In genomic region chr17:81537856-81538555, GRCh38 we compare ENCODE assay signal across 13 cellular contexts. TPM values are rescaled to one million over a fixed set of nuclear protein-coding genes. Genes with fewer than 3 reads are reported as not detected.
DNase-seq lines count a peak whose midpoint lies in the region; ATAC-seq and TF ChIP-seq lines count a peak whose summit lies in the region.
"Had no signal": no experiment of that assay in that cellular context is flagged by ENCODE, and none has a peak within 500 bp of the region (broad histone marks: within the 10 kb centered on the region; RNA-seq: fewer than 3 reads in every experiment).

No MANE protein-coding gene starts in this region.

- H3K27ac Mint-ChIP-seq in GM23338: no peak overlapping the region
- H3K27ac Mint-ChIP-seq: HFFc6 had no signal

- H3K79me2 ChIP-seq in GM23338 (replicated peaks; ENCODE audit: insufficient read depth): no peaks in the 10 kb centered on the region

- peaks cover 19% of the 10 kb centered on the region for H3K27me3 ChIP-seq in GM23338 (ENCODE audit: insufficient read depth)
- H3K27me3 ChIP-seq in SJCRH30: no peaks in the 10 kb centered on the region
- peaks cover 27 to 35% (median 28%) of the 10 kb centered on the region in 3 donors for H3K27me3 ChIP-seq in gastrocnemius medialis

- H3K27me3 Mint-ChIP-seq in GM23338 (ENCODE audit: insufficient read depth, low read depth, poor library complexity): peaks cover 27% of the 10 kb centered on the region

- no peaks in the 10 kb centered on the region for H3F3A ChIP-seq in GM23338 (replicated peaks; ENCODE audit: low read depth)

- no peak for DNase-seq in GM23338 (ENCODE audit: low spot score)
- DNase-seq in NCI-H2107 (lab: John Stamatoyannopoulos, UW): peak; percentile 71
- DNase-seq in SJCRH30: peak; percentile 100
- peak; percentile 59 to 77 for DNase-seq in gastrocnemius medialis
- no peak for DNase-seq in effector CD4-positive, alpha-beta T cell
- no peak for DNase-seq in stimulated activated CD4-positive, alpha-beta T cell treated with anti-CD3 and anti-CD28 coated beads, Interleukin-2, amount 100 ng/mL, for 24 hours
- no peak for DNase-seq in EL
- DNase-seq: brain microvascular endothelial cell, HFFc6, NCI-H226 had no signal

- H3K27ac ChIP-seq in GM23338 (ENCODE audit: low read depth): no peak overlapping the region
- H3K27ac ChIP-seq in SJCRH30: peak overlapping the region; percentile 85
- H3K27ac ChIP-seq in gastrocnemius medialis: no peak overlapping the region
- H3K27ac ChIP-seq: brain microvascular endothelial cell, HL-60, left lung, prostate gland had no signal

- H3K9me2 ChIP-seq in GM23338 (ENCODE audit: insufficient read depth): no peaks in the 10 kb centered on the region

- TF ChIP-seq POLR2A in gastrocnemius medialis (IDR thresholded peaks at IDR 0.05): no peak

- in situ Hi-C loops in gastrocnemius medialis (cut with MboI; ENCODE audit: low sequenced_read_pairs in 4 of 4): no loop called here

- peaks cover 5% of the 10 kb centered on the region; the same call in 1 of the 3 replicates for H3K36me3 Mint-ChIP-seq in GM23338 (ENCODE audit: low read depth)

- H3K4me3 Mint-ChIP-seq in GM23338: no peak overlapping the region; the same call in 2 of the 3 replicates
- H3K4me3 Mint-ChIP-seq: HFFc6 had no signal

- H3K9me3 ChIP-seq in SJCRH30 (replicated peaks): no peaks in the 10 kb centered on the region
- no peaks in the 10 kb centered on the region for H3K9me3 ChIP-seq in gastrocnemius medialis
- H3K9me3 ChIP-seq: left lung, prostate gland had no signal

- peaks cover 7% of the 10 kb centered on the region for H3K4me1 Mint-ChIP-seq in GM23338

- no peaks in the 10 kb centered on the region for H4K20me1 ChIP-seq in GM23338 (replicated peaks; ENCODE audit: insufficient read depth)

- H3K36me3 ChIP-seq in GM23338 (ENCODE audit: insufficient read depth) (no peaks in the 10 kb centered on the region), SJCRH30 (peaks cover 6% of the 10 kb centered on the region; the same call in 1 of the 2 replicates), gastrocnemius medialis (peaks cover 0 to 22% of the 10 kb centered on the region in 2 donors)

- no peak for TF ChIP-seq CTCF in GM23338 (conservative IDR thresholded peaks at IDR 0.05; ENCODE audit: low read depth in 2 of 2)
- TF ChIP-seq CTCF in gastrocnemius medialis (IDR thresholded peaks at IDR 0.05 in 4 of 5, conservative IDR thresholded peaks at IDR 0.05 in 1 of 5): no peak

- intact Hi-C loops in gastrocnemius medialis (cut with DNase I; ENCODE audit: low total_unique reads): loop anchor here (1.0 to 5.0 kb wide), 2 partner anchors 51 to 284 kb away; no protein-coding TSS in a partner anchor

- peak overlapping the region; percentile 76; the same call in 1 of the 2 replicates for H3K4me2 ChIP-seq in GM23338

- no peak overlapping the region for H2AFZ ChIP-seq in GM23338

- no peak overlapping the region for H3K4me3 ChIP-seq in GM23338
- H3K4me3 ChIP-seq in SJCRH30: peak overlapping the region; percentile 2; the same call in 1 of the 2 replicates
- H3K4me3 ChIP-seq in gastrocnemius medialis: no peak overlapping the region
- H3K4me3 ChIP-seq: left lung, prostate gland had no signal

- H3K4me1 ChIP-seq in GM23338 (ENCODE audit: insufficient read depth) (no peaks in the 10 kb centered on the region), SJCRH30 (peaks cover 46% of the 10 kb centered on the region), gastrocnemius medialis (peaks cover 10 to 14% of the 10 kb centered on the region in 2 donors)
- H3K4me1 ChIP-seq: prostate gland had no signal

- H3K9me3 Mint-ChIP-seq in GM23338: no peaks in the 10 kb centered on the region; the same call in 2 of the 3 replicates
- H3K9me3 Mint-ChIP-seq: HFFc6 had no signal

- ATAC-seq in GM23338 (peak; percentile 1; the same call in 2 of the 3 replicates), gastrocnemius medialis (peak; percentile 68 to 77)

TF ChIP-seq in GM23338, 12 proteins besides CTCF, POLR2A, EP300 and RAD21:
- TF ChIP-seq STAT1 (IDR thresholded peaks at IDR 0.05; ENCODE audit: unreplicated experiment): no peak
- TF ChIP-seq, protein P1, sequence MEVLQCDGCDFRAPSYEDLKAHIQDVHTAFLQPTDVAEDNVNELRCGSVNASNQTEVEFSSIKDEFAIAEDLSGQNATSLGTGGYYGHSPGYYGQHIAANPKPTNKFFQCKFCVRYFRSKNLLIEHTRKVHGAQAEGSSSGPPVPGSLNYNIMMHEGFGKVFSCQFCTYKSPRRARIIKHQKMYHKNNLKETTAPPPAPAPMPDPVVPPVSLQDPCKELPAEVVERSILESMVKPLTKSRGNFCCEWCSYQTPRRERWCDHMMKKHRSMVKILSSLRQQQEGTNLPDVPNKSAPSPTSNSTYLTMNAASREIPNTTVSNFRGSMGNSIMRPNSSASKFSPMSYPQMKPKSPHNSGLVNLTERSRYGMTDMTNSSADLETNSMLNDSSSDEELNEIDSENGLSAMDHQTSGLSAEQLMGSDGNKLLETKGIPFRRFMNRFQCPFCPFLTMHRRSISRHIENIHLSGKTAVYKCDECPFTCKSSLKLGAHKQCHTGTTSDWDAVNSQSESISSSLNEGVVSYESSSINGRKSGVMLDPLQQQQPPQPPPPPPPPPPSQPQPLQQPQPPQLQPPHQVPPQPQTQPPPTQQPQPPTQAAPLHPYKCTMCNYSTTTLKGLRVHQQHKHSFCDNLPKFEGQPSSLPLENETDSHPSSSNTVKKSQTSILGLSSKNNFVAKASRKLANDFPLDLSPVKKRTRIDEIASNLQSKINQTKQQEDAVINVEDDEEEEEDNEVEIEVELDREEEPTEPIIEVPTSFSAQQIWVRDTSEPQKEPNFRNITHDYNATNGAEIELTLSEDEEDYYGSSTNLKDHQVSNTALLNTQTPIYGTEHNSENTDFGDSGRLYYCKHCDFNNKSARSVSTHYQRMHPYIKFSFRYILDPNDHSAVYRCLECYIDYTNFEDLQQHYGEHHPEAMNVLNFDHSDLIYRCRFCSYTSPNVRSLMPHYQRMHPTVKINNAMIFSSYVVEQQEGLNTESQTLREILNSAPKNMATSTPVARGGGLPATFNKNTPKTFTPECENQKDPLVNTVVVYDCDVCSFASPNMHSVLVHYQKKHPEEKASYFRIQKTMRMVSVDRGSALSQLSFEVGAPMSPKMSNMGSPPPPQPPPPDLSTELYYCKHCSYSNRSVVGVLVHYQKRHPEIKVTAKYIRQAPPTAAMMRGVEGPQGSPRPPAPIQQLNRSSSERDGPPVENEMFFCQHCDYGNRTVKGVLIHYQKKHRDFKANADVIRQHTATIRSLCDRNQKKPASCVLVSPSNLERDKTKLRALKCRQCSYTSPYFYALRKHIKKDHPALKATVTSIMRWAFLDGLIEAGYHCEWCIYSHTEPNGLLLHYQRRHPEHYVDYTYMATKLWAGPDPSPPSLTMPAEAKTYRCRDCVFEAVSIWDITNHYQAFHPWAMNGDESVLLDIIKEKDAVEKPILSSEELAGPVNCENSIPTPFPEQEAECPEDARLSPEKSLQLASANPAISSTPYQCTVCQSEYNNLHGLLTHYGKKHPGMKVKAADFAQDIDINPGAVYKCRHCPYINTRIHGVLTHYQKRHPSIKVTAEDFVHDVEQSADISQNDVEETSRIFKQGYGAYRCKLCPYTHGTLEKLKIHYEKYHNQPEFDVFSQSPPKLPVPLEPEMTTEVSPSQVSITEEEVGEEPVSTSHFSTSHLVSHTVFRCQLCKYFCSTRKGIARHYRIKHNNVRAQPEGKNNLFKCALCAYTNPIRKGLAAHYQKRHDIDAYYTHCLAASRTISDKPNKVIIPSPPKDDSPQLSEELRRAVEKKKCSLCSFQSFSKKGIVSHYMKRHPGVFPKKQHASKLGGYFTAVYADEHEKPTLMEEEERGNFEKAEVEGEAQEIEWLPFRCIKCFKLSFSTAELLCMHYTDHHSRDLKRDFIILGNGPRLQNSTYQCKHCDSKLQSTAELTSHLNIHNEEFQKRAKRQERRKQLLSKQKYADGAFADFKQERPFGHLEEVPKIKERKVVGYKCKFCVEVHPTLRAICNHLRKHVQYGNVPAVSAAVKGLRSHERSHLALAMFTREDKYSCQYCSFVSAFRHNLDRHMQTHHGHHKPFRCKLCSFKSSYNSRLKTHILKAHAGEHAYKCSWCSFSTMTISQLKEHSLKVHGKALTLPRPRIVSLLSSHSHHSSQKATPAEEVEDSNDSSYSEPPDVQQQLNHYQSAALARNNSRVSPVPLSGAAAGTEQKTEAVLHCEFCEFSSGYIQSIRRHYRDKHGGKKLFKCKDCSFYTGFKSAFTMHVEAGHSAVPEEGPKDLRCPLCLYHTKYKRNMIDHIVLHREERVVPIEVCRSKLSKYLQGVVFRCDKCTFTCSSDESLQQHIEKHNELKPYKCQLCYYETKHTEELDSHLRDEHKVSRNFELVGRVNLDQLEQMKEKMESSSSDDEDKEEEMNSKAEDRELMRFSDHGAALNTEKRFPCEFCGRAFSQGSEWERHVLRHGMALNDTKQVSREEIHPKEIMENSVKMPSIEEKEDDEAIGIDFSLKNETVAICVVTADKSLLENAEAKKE (CRISPR knock-in tag; IDR thresholded peaks at IDR 0.05): no peak
TF ChIP-seq in GM23338: peak in this region for 0.

RNA-seq across cellular contexts. Expression of gene FSCN2, which starts 9.8 kb away (rescaled TPM):
- total RNA-seq in GM23338 (2014; rRNA removed; shearing (Covaris generic)): 1.6 TPM in 1 of 2 replicates, not detected in the other
- 0.13 TPM in 1 of 2 replicates, not detected in the other for polyA plus RNA-seq in GM23338 (2016; fragmentation: Nextera tagmentation; extraction: Ambion mirVana)
- total RNA-seq in SJCRH30 (2014; rRNA removed; shearing (Covaris generic)): 0.43 and 0.61 TPM in 2 replicates
- total RNA-seq in gastrocnemius medialis: under 1 TPM in 2 of 4 donors, not detected in 2; 0.20 to 0.46 TPM

RNA-seq across cellular contexts. Expression of gene FAAP100, which starts 14.1 kb away (rescaled TPM):
- total RNA-seq in GM23338 (2014; rRNA removed; shearing (Covaris generic)): 50.5 and 52.8 TPM in 2 replicates
- 16.0 and 16.2 TPM in 2 replicates for polyA plus RNA-seq in GM23338 (2016; fragmentation: Nextera tagmentation; extraction: Ambion mirVana)
- total RNA-seq in SJCRH30 (2014; rRNA removed; shearing (Covaris generic)): 52.3 and 60.7 TPM in 2 replicates
- 10 to 100 TPM; 14.4 to 27.9 (median 15.6) TPM for total RNA-seq in gastrocnemius medialis

RNA-seq across cellular contexts. Expression of gene ACTG1, which starts 25.4 kb away (rescaled TPM):
- total RNA-seq in GM23338 (2014; rRNA removed; shearing (Covaris generic)): 4,739 and 4,954 TPM in 2 replicates
- 1,867 and 1,896 TPM in 2 replicates for polyA plus RNA-seq in GM23338 (2016; fragmentation: Nextera tagmentation; extraction: Ambion mirVana)
- total RNA-seq in SJCRH30 (2014; rRNA removed; shearing (Covaris generic)): 2,768 and 3,121 TPM in 2 replicates
- total RNA-seq in gastrocnemius medialis: 100 to 1,000 TPM; 322 to 934 (median 415) TPM

Comparison
In these comparisons a context has a peak if more than half of its experiments do, and no peak if none do; other contexts are left out.
1. DNase-seq: peak in NCI-H2107 (single experiment), SJCRH30 (2 of 2) and gastrocnemius medialis (2 of 2); none in GM23338 (single experiment), effector CD4-positive, alpha-beta T cell (single experiment), stimulated activated CD4-positive, alpha-beta T cell treated with anti-CD3 and anti-CD28 coated beads, Interleukin-2, amount 100 ng/mL, for 24 hours (0 of 2) and EL (single experiment).